6 cellular contexts compared by ENCODE assay signal in the genomic region with DNA sequence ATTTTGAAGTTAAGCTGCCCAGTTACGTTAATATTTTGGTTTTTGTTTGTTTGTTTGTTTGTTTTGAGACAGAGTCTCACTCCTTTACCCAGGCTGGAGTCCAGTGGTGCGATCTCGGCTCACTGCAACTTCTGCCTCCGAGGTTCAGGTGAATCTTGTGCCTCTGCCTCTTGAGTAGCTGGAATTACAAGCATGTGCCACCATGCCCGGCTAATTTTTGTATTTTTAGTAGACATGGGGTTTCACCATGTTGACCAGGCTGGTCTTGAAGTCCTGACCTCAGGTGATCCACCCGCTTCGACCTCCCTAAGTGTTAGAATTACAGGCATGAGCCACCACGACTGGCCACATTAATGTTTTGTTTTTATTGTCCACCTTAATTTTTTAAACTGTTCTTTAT. TPM values are rescaled to one million over a fixed set of nuclear protein-coding genes. Genes with fewer than 3 reads are reported as not detected.
A peak's percentile ranks its signal among the peaks of the same experiment; 100 is the strongest.
DNase-seq lines count a peak whose midpoint lies in the region; TF ChIP-seq lines count a peak whose summit lies in the region.
"Not testable (repeated sequence)": the region's sequence is repeated elsewhere in the genome, so short reads cannot be mapped to it uniquely, and the experiment has no call there.

No MANE protein-coding gene starts in this region.

- H3K27ac Mint-ChIP-seq in brain: peak overlapping the region in 3 of 5 experiments; percentile 21 to 52 (median 32)

- not testable (repeated sequence) for H2BK15ac ChIP-seq in mesenchymal stem cell (ENCODE audit: low read depth, poor library complexity, severe bottlenecking)

- not testable (repeated sequence) for H3K4me3 ChIP-seq in mesenchymal stem cell (ENCODE audit: insufficient read depth in 1 of 2, low read depth in 1 of 2, low read length in 2 of 2); prostate gland; sigmoid colon; thyroid gland (replicated peaks in 1 of 3)

- not testable (repeated sequence) for H3K14ac ChIP-seq in mesenchymal stem cell (ENCODE audit: low read length in 2 of 2)

- peak overlapping the region; percentile 41 for H3K9ac ChIP-seq in mesenchymal stem cell (ENCODE audit: low read length)

- not testable (repeated sequence) for H2AFZ ChIP-seq in mesenchymal stem cell (ENCODE audit: low read depth, low read length)

- not testable (repeated sequence) for H2BK5ac ChIP-seq in mesenchymal stem cell (ENCODE audit: low read depth, low read length, poor library complexity, severe bottlenecking)

- H3K18ac ChIP-seq in mesenchymal stem cell (ENCODE audit: low read depth in 1 of 2, low read length in 2 of 2): not testable (repeated sequence)

- H2AK5ac ChIP-seq in mesenchymal stem cell (ENCODE audit: low read length, severe bottlenecking): not testable (repeated sequence)

- peaks cover 27% of the 10 kb centered on the region for H3K4me1 Mint-ChIP-seq in brain

- not testable (repeated sequence) for DNase-seq in mesenchymal stem cell; prostate gland (ENCODE audit: low spot score)
- peak; percentile 1 for DNase-seq in sigmoid colon
- peak; percentile 63 to 71 for DNase-seq in thyroid gland

- not testable (repeated sequence) for H3K27me3 Mint-ChIP-seq in brain

- not testable (repeated sequence) for H3K9me3 Mint-ChIP-seq in brain

- H3K23ac ChIP-seq in mesenchymal stem cell (ENCODE audit: low read length in 2 of 2): not testable (repeated sequence)

- intact Hi-C loops in prostate gland (cut with DNase I); sigmoid colon (cut with DNase I); thyroid gland (cut with DNase I): not testable (repeated sequence)

- H3K4ac ChIP-seq in mesenchymal stem cell (ENCODE audit: low read depth in 1 of 2, low read length in 2 of 2): not testable (repeated sequence)

- H3K36me3 Mint-ChIP-seq in brain: not testable (repeated sequence)

- not testable (repeated sequence) for TF ChIP-seq POLR2A in prostate gland (IDR thresholded peaks at IDR 0.05); sigmoid colon (IDR thresholded peaks at IDR 0.05); thyroid gland (IDR thresholded peaks at IDR 0.05)

- H3K36me3 ChIP-seq in mesenchymal stem cell (ENCODE audit: control insufficient read depth in 1 of 2, insufficient read depth in 2 of 2, low read depth in 1 of 2, low read length in 2 of 2) (peaks cover 14 to 17% of the 10 kb centered on the region in 2 experiments), sigmoid colon (peaks cover 0 to 11% (median 0%) of the 10 kb centered on the region in 4 donors)
- H3K36me3 ChIP-seq in prostate gland, thyroid gland: not testable (repeated sequence)

- not testable (repeated sequence) for H4K91ac ChIP-seq in mesenchymal stem cell (ENCODE audit: low read length)

- not testable (repeated sequence) for H2BK120ac ChIP-seq in mesenchymal stem cell (ENCODE audit: low read depth, low read length)

- H3K27me3 ChIP-seq in mesenchymal stem cell (ENCODE audit: control insufficient read depth in 1 of 2, insufficient read depth in 1 of 2, low read length in 2 of 2); prostate gland (replicated peaks; ENCODE audit: insufficient read depth); sigmoid colon; thyroid gland: not testable (repeated sequence)

- TF ChIP-seq EP300 in sigmoid colon (IDR thresholded peaks at IDR 0.05): not testable (repeated sequence)

- WGBS in mesenchymal stem cell: 95% methylated on average over 5 of the region's 8 CpGs
- 91% methylated on average over 8 of the region's 8 CpGs for WGBS in prostate gland
- 94 to 96% methylated on average over 8 of the region's 8 CpGs for WGBS in sigmoid colon, 2 donors
- 42 to 50% methylated on average over 8 of the region's 8 CpGs for WGBS in thyroid gland, 2 donors

- not testable (repeated sequence) for H3K4me2 ChIP-seq in mesenchymal stem cell (ENCODE audit: low read length, poor library complexity, severe bottlenecking)

- not testable (repeated sequence) for H2BK12ac ChIP-seq in mesenchymal stem cell (ENCODE audit: low read length in 2 of 2)

- H3K79me1 ChIP-seq in mesenchymal stem cell (replicated peaks; ENCODE audit: low read length, poor library complexity, severe bottlenecking): peaks cover 45% of the 10 kb centered on the region

- not testable (repeated sequence) for H3K4me3 Mint-ChIP-seq in brain

- not testable (repeated sequence) for H4K8ac ChIP-seq in mesenchymal stem cell (ENCODE audit: low read length)

- H3K27ac ChIP-seq in VCaP (peak overlapping the region; percentile 63), prostate gland (peak overlapping the region; percentile 55 to 71), thyroid gland (peak overlapping the region; percentile 44 to 83 (median 76))
- H3K27ac ChIP-seq in mesenchymal stem cell (ENCODE audit: low read length, poor library complexity, severe bottlenecking); sigmoid colon: not testable (repeated sequence)

- not testable (repeated sequence) for H3K9me3 ChIP-seq in mesenchymal stem cell (ENCODE audit: control insufficient read depth, low read length); prostate gland; sigmoid colon; thyroid gland

- not testable (repeated sequence) for H3K4me1 ChIP-seq in mesenchymal stem cell (ENCODE audit: control insufficient read depth, insufficient read depth, low read depth, low read length); prostate gland (replicated peaks); sigmoid colon
- H3K4me1 ChIP-seq in thyroid gland: peaks cover 17 to 35% of the 10 kb centered on the region in 2 donors

- TF ChIP-seq CTCF in VCaP (conservative IDR thresholded peaks at IDR 0.05); brain (conservative IDR thresholded peaks at IDR 0.05); prostate gland (IDR thresholded peaks at IDR 0.05); sigmoid colon (IDR thresholded peaks at IDR 0.05); thyroid gland (IDR thresholded peaks at IDR 0.05): not testable (repeated sequence)

RNA-seq across cellular contexts. Expression of a gene that starts 21.0 kb away (rescaled TPM):
- polyA plus RNA-seq in brain (ENCODE audit: insufficient read depth, low read depth, low replicate concordance) (13.5 TPM), sigmoid colon (10 to 100 TPM in 1 of 3 donors, 1 to 10 TPM in 2; 6.7 to 19.7 (median 7.2) TPM)
- polyA plus RNA-seq in mesenchymal stem cell (2013, experiment 1 of 2): 9.5 TPM
- 8.8 TPM for polyA plus RNA-seq in mesenchymal stem cell (2013, experiment 2 of 2)
- total RNA-seq in prostate gland (10 to 100 TPM; 31.7 to 40.9 TPM), sigmoid colon (10 to 100 TPM; 12.8 to 31.9 (median 16.2) TPM), thyroid gland (10 to 100 TPM; 41.3 to 82.8 (median 70.9) TPM)

RNA-seq across cellular contexts. Expression of a gene that starts 21.3 kb away (rescaled TPM):
- 111 TPM for polyA plus RNA-seq in brain (ENCODE audit: insufficient read depth, low read depth, low replicate concordance)
- 31.7 TPM for polyA plus RNA-seq in mesenchymal stem cell (2013, experiment 1 of 2)
- polyA plus RNA-seq in mesenchymal stem cell (2013, experiment 2 of 2): 29.8 TPM
- total RNA-seq in prostate gland: 100 to 1,000 TPM; 164 to 233 TPM
- total RNA-seq in sigmoid colon: 10 to 100 TPM; 35.0 to 74.2 (median 44.6) TPM
- 10 to 100 TPM in 2 of 3 donors, 1 to 10 TPM in 1; 9.0 to 37.5 (median 15.0) TPM for polyA plus RNA-seq in sigmoid colon
- total RNA-seq in thyroid gland: 100 to 1,000 TPM in 3 of 4 donors, 10 to 100 TPM in 1; 58.5 to 120 (median 112) TPM
